In the genomic region with DNA sequence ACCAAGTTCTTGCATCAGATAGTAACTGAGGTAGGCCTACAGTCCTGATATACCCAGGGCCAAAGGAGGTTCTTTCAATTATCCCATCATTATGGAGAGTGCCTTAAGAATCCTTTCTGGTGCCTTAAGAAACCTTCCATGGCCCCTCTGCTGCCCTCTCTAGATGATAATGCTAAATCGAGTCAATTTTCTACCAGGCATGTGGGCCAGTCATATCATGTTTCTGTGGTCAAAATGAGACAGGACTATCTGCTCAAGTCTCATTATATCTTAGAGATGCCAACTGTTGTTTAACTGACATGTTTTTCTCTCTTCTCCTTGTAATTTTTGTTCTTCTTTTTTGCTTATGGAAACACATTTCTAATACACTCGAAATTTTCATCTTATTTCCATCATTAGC, we compare ENCODE assay signal across 29 cellular contexts.
A peak's percentile ranks its signal among the peaks of the same experiment; 100 is the strongest.
DNase-seq lines count a peak whose midpoint lies in the region; ATAC-seq, FAIRE-seq and TF ChIP-seq lines count a peak whose summit lies in the region.
"Had no signal": no experiment of that assay in that cellular context is flagged by ENCODE, and none has a peak within 500 bp of the region (broad histone marks: within the 10 kb centered on the region; RNA-seq: fewer than 3 reads in every experiment).

No MANE protein-coding gene starts in this region.

- SMC1A ChIA-PET in GM12878 (lab: Charles Lee; ENCODE audit: uncharacterized antibody, unreplicated experiment) = interaction anchor here (1.0 to 1.5 kb wide), 2 partner anchors 17 to 169 kb away, joined by 3 to 4 read pairs; no protein-coding TSS in a partner anchor

- in situ Hi-C loops in GM12878 (cut with MboI) = loop anchor here (25.0 kb wide), 1 partner anchor 545 kb away; the partner anchor contains the start of gene HAPLN1

- RAD21 ChIA-PET in GM12878 (lab: Charles Lee; ENCODE audit: unreplicated experiment) = no interaction called here

- CTCF ChIA-PET in GM12878 (lab: Yijun Ruan, JAX) = no interaction called here

- no peak overlapping the region for H3K9ac ChIP-seq in GM12878 (ENCODE audit: control insufficient read depth, insufficient read depth, low read length)

- intact Hi-C loops in GM12878 (cut with micrococcal nuclease; ENCODE audit: unreplicated experiment) = loop anchor here (5.0 kb wide), 3 partner anchors 170 to 540 kb away; no protein-coding TSS in a partner anchor

- no peak overlapping the region for H2AFZ ChIP-seq in GM12878 (ENCODE audit: control insufficient read depth, low read depth, low read length)

- no TSS peak for BruUV-seq in GM12878 (replicated peaks; lab: Mats Ljungman, UMichigan)

- no peak for TF ChIP-seq CTCF in GM12878 (IDR thresholded peaks at IDR 0.05 in 2 of 3, conservative IDR thresholded peaks at IDR 0.05 in 1 of 3; ENCODE audit: control insufficient read depth in 2 of 3, extremely low read depth in 1 of 3, insufficient read depth in 1 of 3, low read depth in 3 of 3, low read length in 3 of 3)
- no peak for TF ChIP-seq CTCF in gastroesophageal sphincter (IDR thresholded peaks at IDR 0.05)
- TF ChIP-seq CTCF in right atrium auricular region (IDR thresholded peaks at IDR 0.05) = no peak

- H3K4me2 ChIP-seq in GM12878 (ENCODE audit: control insufficient read depth, insufficient read depth) = no peak overlapping the region

- no peak for DNase-seq in GM12878 (ENCODE audit: low read depth, low spot score)
- no peak for DNase-seq in stimulated activated CD8-positive, alpha-beta memory T cell treated with anti-CD3 and anti-CD28 coated beads, Interleukin-4, amount 100 ng/mL, for 48 hours
- DNase-seq in right atrium auricular region (ENCODE audit: low spot score) = no peak
- DNase-seq in ureter (ENCODE audit: low spot score) = no peak
- DNase-seq: AML-193; C1 segment of cervical spinal cord; CD8-positive, alpha-beta T cell; DND-41; GOT3; MM.1S; NCI-H1048; NCI-H1436 treated with DMSO at 0.1 percent for 48 hours; NCI-H1930; NCI-H226; NCI-H510A treated with DMSO at 0.1 percent for 48 hours; NCI-H748 treated with DMSO at 0.1 percent for 48 hours; Peyer's patch; SJCRH30; T-cell had no signal

- 0% methylated on average over 2 of the region's 2 CpGs for WGBS in GM12878 (ENCODE audit: insufficient coverage, insufficient replicate concordance, low lambda C conversion rate, missing lambda C conversion rate)
- WGBS in gastroesophageal sphincter (ENCODE audit: low coverage in 1 of 2), 2 donors = 55 to 85% methylated on average over 2 of the region's 2 CpGs

- H3K9me3 ChIP-seq in GM12878 (replicated peaks; ENCODE audit: control insufficient read depth, insufficient read depth, low read length) (no peaks in the 10 kb centered on the region), gastroesophageal sphincter (no peaks in the 10 kb centered on the region), right atrium auricular region (no peaks in the 10 kb centered on the region)
- H3K9me3 ChIP-seq: Peyer's patch, SJCRH30 had no signal

- TF ChIP-seq EP300 in GM12878 (IDR thresholded peaks at IDR 0.05; ENCODE audit: borderline replicate concordance in 1 of 2, control insufficient read depth in 1 of 2, low read depth in 2 of 2, low read length in 2 of 2) (no peak), gastroesophageal sphincter (IDR thresholded peaks at IDR 0.05) (no peak)

- POLR2A ChIA-PET in GM12878 (lab: Charles Lee) = no interaction called here

- H3K79me2 ChIP-seq in GM12878 (ENCODE audit: control insufficient read depth, insufficient read depth, low read length) = no peaks in the 10 kb centered on the region

- H3K27me3 ChIP-seq in GM12878 (replicated peaks in 1 of 2; ENCODE audit: control insufficient read depth in 2 of 2, insufficient read depth in 2 of 2, low read length in 1 of 2) = no peaks in the 10 kb centered on the region
- H3K27me3 ChIP-seq in gastroesophageal sphincter = no peaks in the 10 kb centered on the region
- no peaks in the 10 kb centered on the region for H3K27me3 ChIP-seq in right atrium auricular region
- H3K27me3 ChIP-seq: Peyer's patch, SJCRH30 had no signal

- H3K4me1 ChIP-seq in GM12878 (ENCODE audit: control insufficient read depth, insufficient read depth, low read length) (no peaks in the 10 kb centered on the region), gastroesophageal sphincter (no peaks in the 10 kb centered on the region), right atrium auricular region (no peaks in the 10 kb centered on the region)
- H3K4me1 ChIP-seq: Peyer's patch, SJCRH30 had no signal

- no peaks in the 10 kb centered on the region for H4K20me1 ChIP-seq in GM12878 (ENCODE audit: control insufficient read depth, insufficient read depth)

- peak; percentile 32 for ATAC-seq in GM18508 (IDR thresholded peaks at IDR 0.05; ENCODE audit: insufficient read depth, unreplicated experiment)
- ATAC-seq in HG02610 (IDR thresholded peaks at IDR 0.05; ENCODE audit: unreplicated experiment) = peak; percentile 40
- peak; percentile 39 for ATAC-seq in HG03354 (IDR thresholded peaks at IDR 0.05; ENCODE audit: poor library complexity, severe bottlenecking, unreplicated experiment)
- ATAC-seq in GM12878 = peak; percentile 40
- ATAC-seq in gastroesophageal sphincter = no peak
- ATAC-seq: CD8-positive, alpha-beta T cell; HCT116; HepG2; K562; T-cell had no signal

- TF ChIP-seq RAD21 in GM12878 (IDR thresholded peaks at IDR 0.05; ENCODE audit: insufficient read depth, low read depth, low read length) = no peak

- H3K4me3 ChIP-seq in GM12878 = no peak overlapping the region
- H3K4me3 ChIP-seq in gastroesophageal sphincter = no peak overlapping the region
- H3K4me3 ChIP-seq in right atrium auricular region = no peak overlapping the region
- H3K4me3 ChIP-seq: K562, Peyer's patch, SJCRH30 had no signal

- no peak for TF ChIP-seq POLR2A in GM12878 (IDR thresholded peaks at IDR 0.05; ENCODE audit: low read depth, low read length)
- TF ChIP-seq POLR2A in gastroesophageal sphincter (IDR thresholded peaks at IDR 0.05) = no peak

- no peak for FAIRE-seq in GM12878 (lab: Jason Lieb, UNC)
- FAIRE-seq: GM12892, GM18507, HepG2, K562 had no signal

- H3K27ac ChIP-seq in GM12878 (ENCODE audit: control insufficient read depth, insufficient read depth) (no peak overlapping the region), gastroesophageal sphincter (no peak overlapping the region), right atrium auricular region (no peak overlapping the region)
- H3K27ac ChIP-seq: HL-60, Peyer's patch, SJCRH30 had no signal

- H3K36me3 ChIP-seq in GM12878 (ENCODE audit: control insufficient read depth in 2 of 2, insufficient read depth in 2 of 2, low read length in 1 of 2) (no peaks in the 10 kb centered on the region), gastroesophageal sphincter (no peaks in the 10 kb centered on the region), right atrium auricular region (no peaks in the 10 kb centered on the region)
- H3K36me3 ChIP-seq: Peyer's patch, SJCRH30 had no signal

TF ChIP-seq in GM12878, 131 proteins besides CTCF, POLR2A, EP300 and RAD21 (continues in another document):
- TF ChIP-seq FOXM1 (IDR thresholded peaks at IDR 0.05; ENCODE audit: low read depth, low read length) (no peak), DPF2 (IDR thresholded peaks at IDR 0.05) (no peak), RCOR1 (conservative IDR thresholded peaks at IDR 0.05; ENCODE audit: low read depth, low read length) (no peak), LARP7 (IDR thresholded peaks at IDR 0.05) (no peak), RUNX3 (IDR thresholded peaks at IDR 0.05; ENCODE audit: low read length) (peak; percentile 41; the same call in 1 of the 2 replicates), PML (IDR thresholded peaks at IDR 0.05; ENCODE audit: low read length) (no peak), RELA (IDR thresholded peaks at IDR 0.05; ENCODE audit: borderline replicate concordance, partially characterized antibody) (no peak), TCF7 (IDR thresholded peaks at IDR 0.05; ENCODE audit: borderline replicate concordance) (no peak)
- TF ChIP-seq, protein P1, sequence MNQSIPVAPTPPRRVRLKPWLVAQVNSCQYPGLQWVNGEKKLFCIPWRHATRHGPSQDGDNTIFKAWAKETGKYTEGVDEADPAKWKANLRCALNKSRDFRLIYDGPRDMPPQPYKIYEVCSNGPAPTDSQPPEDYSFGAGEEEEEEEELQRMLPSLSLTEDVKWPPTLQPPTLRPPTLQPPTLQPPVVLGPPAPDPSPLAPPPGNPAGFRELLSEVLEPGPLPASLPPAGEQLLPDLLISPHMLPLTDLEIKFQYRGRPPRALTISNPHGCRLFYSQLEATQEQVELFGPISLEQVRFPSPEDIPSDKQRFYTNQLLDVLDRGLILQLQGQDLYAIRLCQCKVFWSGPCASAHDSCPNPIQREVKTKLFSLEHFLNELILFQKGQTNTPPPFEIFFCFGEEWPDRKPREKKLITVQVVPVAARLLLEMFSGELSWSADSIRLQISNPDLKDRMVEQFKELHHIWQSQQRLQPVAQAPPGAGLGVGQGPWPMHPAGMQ (IDR thresholded peaks at IDR 0.05; ENCODE audit: borderline replicate concordance) = no peak
- TF ChIP-seq, protein P2, sequence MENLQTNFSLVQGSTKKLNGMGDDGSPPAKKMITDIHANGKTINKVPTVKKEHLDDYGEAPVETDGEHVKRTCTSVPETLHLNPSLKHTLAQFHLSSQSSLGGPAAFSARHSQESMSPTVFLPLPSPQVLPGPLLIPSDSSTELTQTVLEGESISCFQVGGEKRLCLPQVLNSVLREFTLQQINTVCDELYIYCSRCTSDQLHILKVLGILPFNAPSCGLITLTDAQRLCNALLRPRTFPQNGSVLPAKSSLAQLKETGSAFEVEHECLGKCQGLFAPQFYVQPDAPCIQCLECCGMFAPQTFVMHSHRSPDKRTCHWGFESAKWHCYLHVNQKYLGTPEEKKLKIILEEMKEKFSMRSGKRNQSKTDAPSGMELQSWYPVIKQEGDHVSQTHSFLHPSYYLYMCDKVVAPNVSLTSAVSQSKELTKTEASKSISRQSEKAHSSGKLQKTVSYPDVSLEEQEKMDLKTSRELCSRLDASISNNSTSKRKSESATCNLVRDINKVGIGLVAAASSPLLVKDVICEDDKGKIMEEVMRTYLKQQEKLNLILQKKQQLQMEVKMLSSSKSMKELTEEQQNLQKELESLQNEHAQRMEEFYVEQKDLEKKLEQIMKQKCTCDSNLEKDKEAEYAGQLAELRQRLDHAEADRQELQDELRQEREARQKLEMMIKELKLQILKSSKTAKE (IDR thresholded peaks at IDR 0.05; ENCODE audit: low read depth, poor library complexity, severe bottlenecking) = no peak
- TF ChIP-seq, protein P3, sequence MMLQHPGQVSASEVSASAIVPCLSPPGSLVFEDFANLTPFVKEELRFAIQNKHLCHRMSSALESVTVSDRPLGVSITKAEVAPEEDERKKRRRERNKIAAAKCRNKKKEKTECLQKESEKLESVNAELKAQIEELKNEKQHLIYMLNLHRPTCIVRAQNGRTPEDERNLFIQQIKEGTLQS (IDR thresholded peaks at IDR 0.05; ENCODE audit: borderline replicate concordance, extremely low read depth, low read depth, low read length) = no peak
